Comparison of ENCODE assay signal across 16 cellular contexts in the genomic region with DNA sequence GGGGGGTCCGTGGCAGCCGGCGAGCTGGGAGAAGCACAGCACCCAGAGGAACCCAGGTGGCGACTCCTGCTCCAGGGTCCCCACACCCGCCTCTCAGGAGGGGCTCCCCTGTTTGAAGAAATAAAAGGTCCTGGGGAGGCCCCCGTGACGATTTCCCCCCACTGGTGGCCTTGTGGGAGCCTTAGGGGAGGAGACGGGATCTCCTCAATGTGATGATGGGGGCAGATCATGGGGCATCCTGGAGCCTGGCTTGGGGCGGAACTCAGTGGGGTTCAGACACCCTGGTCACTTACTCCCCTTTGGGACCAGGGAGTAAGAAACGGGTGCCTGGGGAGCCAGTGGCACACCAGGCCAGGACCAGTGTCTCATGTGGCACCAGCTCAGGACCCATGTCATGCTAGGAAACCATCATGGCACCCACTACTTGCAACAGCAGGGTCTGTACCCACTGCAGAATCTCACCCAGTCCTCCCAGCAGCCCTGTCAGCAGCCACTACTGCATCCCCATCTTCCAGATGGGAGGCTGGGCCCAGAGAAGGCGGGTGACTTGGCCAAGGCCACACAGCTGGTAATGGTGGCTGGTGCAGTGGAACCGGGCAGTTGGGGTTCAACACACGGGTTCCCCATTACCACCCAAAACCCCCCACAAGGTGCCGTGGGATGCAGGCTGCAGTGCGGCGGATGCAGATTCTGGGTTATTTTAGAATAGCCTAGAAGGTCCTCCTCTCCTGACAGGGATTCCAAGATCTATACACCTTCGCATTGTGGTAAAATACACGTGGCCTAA.
DNase-seq lines count a peak whose midpoint lies in the region; ATAC-seq and TF ChIP-seq lines count a peak whose summit lies in the region.
"Had no signal": no experiment of that assay in that cellular context is flagged by ENCODE, and none has a peak within 500 bp of the region (broad histone marks: within the 10 kb centered on the region; RNA-seq: fewer than 3 reads in every experiment).

No MANE protein-coding gene starts in this region.

- DNase-seq in SK-N-SH (peak; percentile 10), natural killer cell (no peak), osteoblast (ENCODE audit: insufficient read length, low spot score, missing footprints) (peak; percentile 54), NCI-H1417 treated with DMSO at 0.1 percent for 48 hours (lab: John Stamatoyannopoulos, UW) (no peak), DMS 273 treated with DMSO at 0.1 percent for 48 hours (lab: John Stamatoyannopoulos, UW) (no peak), stomach (no peak)
- DNase-seq in natural killer cell treated with Interleukin-12 subunit alpha and Interleukin-12 subunit beta and Interleukin-15 and Interleukin-18, amount 100 ng/mL, for 72 hours (ENCODE audit: low spot score): peak; percentile 54
- DNase-seq: CD8-positive, alpha-beta memory T cell; DMS53; GF-D8 had no signal

- H3K4me3 ChIP-seq in SK-N-SH (ENCODE audit: low read depth in 2 of 2, low read length in 1 of 2) (no peak overlapping the region), osteoblast (ENCODE audit: insufficient read depth, low read length) (no peak overlapping the region), stomach (no peak overlapping the region)
- H3K4me3 ChIP-seq: BLaER1, HAP-1 had no signal

- H3K9me3 Mint-ChIP-seq in natural killer cell treated with Interleukin-12 subunit alpha and Interleukin-12 subunit beta and Interleukin-15 and Interleukin-18, amount 100 ng/mL, for 72 hours: no peaks in the 10 kb centered on the region
- H3K9me3 Mint-ChIP-seq in natural killer cell: no peaks in the 10 kb centered on the region

- no peaks in the 10 kb centered on the region for H3K36me3 Mint-ChIP-seq in natural killer cell treated with Interleukin-12 subunit alpha and Interleukin-12 subunit beta and Interleukin-15 and Interleukin-18, amount 100 ng/mL, for 72 hours
- no peaks in the 10 kb centered on the region for H3K36me3 Mint-ChIP-seq in natural killer cell
- H3K36me3 Mint-ChIP-seq: CD8-positive, alpha-beta memory T cell had no signal

- H3K27me3 Mint-ChIP-seq in natural killer cell treated with Interleukin-12 subunit alpha and Interleukin-12 subunit beta and Interleukin-15 and Interleukin-18, amount 100 ng/mL, for 72 hours: peaks cover 0 to 7% of the 10 kb centered on the region in 2 donors
- H3K27me3 Mint-ChIP-seq in natural killer cell (ENCODE audit: low read depth in 2 of 2): peaks cover 0 to 5% of the 10 kb centered on the region in 2 donors

- H3K9ac ChIP-seq in SK-N-SH: no peak overlapping the region
- H3K9ac ChIP-seq: BLaER1 had no signal

- H3K4me1 Mint-ChIP-seq in natural killer cell treated with Interleukin-12 subunit alpha and Interleukin-12 subunit beta and Interleukin-15 and Interleukin-18, amount 100 ng/mL, for 72 hours (ENCODE audit: low read depth in 2 of 2): no peaks in the 10 kb centered on the region
- no peaks in the 10 kb centered on the region for H3K4me1 Mint-ChIP-seq in natural killer cell
- H3K4me1 Mint-ChIP-seq: CD8-positive, alpha-beta memory T cell had no signal

- intact Hi-C loops in natural killer cell (cut with micrococcal nuclease) (no loop called here), stomach (cut with DNase I; ENCODE audit: low total_unique reads) (no loop called here)

- CTCF ChIA-PET in SK-N-SH (lab: Yijun Ruan, JAX): interaction anchor here (1.8 kb wide), 1 partner anchor 18 kb away, joined by 6 read pairs; no protein-coding TSS in a partner anchor

- H3K9me2 ChIP-seq in SK-N-SH: no peaks in the 10 kb centered on the region

- 81% methylated on average over 8 of the region's 18 CpGs for WGBS in SK-N-SH (ENCODE audit: low lambda C conversion rate)
- WGBS in stomach, 5 donors: 93 to 97% (median 94%) methylated on average over 13 to 18 of the region's 18 CpGs

- no peaks in the 10 kb centered on the region for H3F3A ChIP-seq in SK-N-SH (replicated peaks; ENCODE audit: insufficient read depth)

- H4K20me1 ChIP-seq in SK-N-SH (ENCODE audit: insufficient read depth) (no peaks in the 10 kb centered on the region), osteoblast (ENCODE audit: insufficient read depth, low read length) (peaks cover 3% of the 10 kb centered on the region)
- H4K20me1 ChIP-seq: BLaER1 had no signal

- H3K27me3 ChIP-seq in SK-N-SH (ENCODE audit: insufficient read depth): no peaks in the 10 kb centered on the region
- H3K27me3 ChIP-seq in osteoblast (ENCODE audit: insufficient read depth, low read length): peaks cover 5% of the 10 kb centered on the region
- H3K27me3 ChIP-seq in stomach: peaks cover 0 to 7% (median 0%) of the 10 kb centered on the region in 3 donors
- H3K27me3 ChIP-seq: BLaER1 had no signal

- no peak for TF ChIP-seq POLR2A in stomach (IDR thresholded peaks at IDR 0.05)

- H3K4me3 Mint-ChIP-seq in natural killer cell treated with Interleukin-12 subunit alpha and Interleukin-12 subunit beta and Interleukin-15 and Interleukin-18, amount 100 ng/mL, for 72 hours: no peak overlapping the region
- no peak overlapping the region for H3K4me3 Mint-ChIP-seq in natural killer cell
- H3K4me3 Mint-ChIP-seq: CD8-positive, alpha-beta memory T cell had no signal

- no peak overlapping the region for H3K27ac Mint-ChIP-seq in natural killer cell treated with Interleukin-12 subunit alpha and Interleukin-12 subunit beta and Interleukin-15 and Interleukin-18, amount 100 ng/mL, for 72 hours
- H3K27ac Mint-ChIP-seq in natural killer cell: no peak overlapping the region
- H3K27ac Mint-ChIP-seq: CD8-positive, alpha-beta memory T cell had no signal

- TF ChIP-seq EP300 in SK-N-SH (IDR thresholded peaks at IDR 0.05; ENCODE audit: borderline replicate concordance in 1 of 2, low read depth in 1 of 2, low read length in 1 of 2) (no peak), stomach (IDR thresholded peaks at IDR 0.05) (no peak)

- POLR2A ChIA-PET in SK-N-SH (lab: Yijun Ruan, JAX): no interaction called here

- TF ChIP-seq CTCF in SK-N-SH (IDR thresholded peaks at IDR 0.05) (no peak), natural killer cell (IDR thresholded peaks at IDR 0.05) (no peak), osteoblast (IDR thresholded peaks at IDR 0.05; ENCODE audit: extremely low read depth, low read depth, low read length) (no peak), stomach (IDR thresholded peaks at IDR 0.05) (no peak)

- H3K36me3 ChIP-seq in SK-N-SH (replicated peaks in 1 of 2; ENCODE audit: control insufficient read depth in 1 of 2, insufficient read depth in 2 of 2, low read length in 1 of 2) (no peaks in the 10 kb centered on the region), osteoblast (ENCODE audit: insufficient read depth, low read length) (no peaks in the 10 kb centered on the region), stomach (no peaks in the 10 kb centered on the region)
- H3K36me3 ChIP-seq: BLaER1, HAP-1 had no signal

- no peaks in the 10 kb centered on the region for H3K79me2 ChIP-seq in SK-N-SH (ENCODE audit: insufficient read depth)
- H3K79me2 ChIP-seq in osteoblast (ENCODE audit: insufficient read depth, low read length): no peaks in the 10 kb centered on the region

- H3K9me3 ChIP-seq in SK-N-SH (no peaks in the 10 kb centered on the region), osteoblast (ENCODE audit: low read depth, low read length) (no peaks in the 10 kb centered on the region), stomach (no peaks in the 10 kb centered on the region)
- H3K9me3 ChIP-seq: Caco-2, HAP-1 had no signal

- no peak overlapping the region for H2AFZ ChIP-seq in SK-N-SH (ENCODE audit: low read depth)
- no peak overlapping the region for H2AFZ ChIP-seq in osteoblast (ENCODE audit: low read length)

- peaks cover 0 to 43% of the 10 kb centered on the region in 2 experiments; a peak in 1 of 4 replicates for H3K4me1 ChIP-seq in SK-N-SH (ENCODE audit: control insufficient read depth in 1 of 2, insufficient read depth in 2 of 2, low read depth in 1 of 2, low read length in 1 of 2)
- H3K4me1 ChIP-seq in osteoblast (ENCODE audit: insufficient read depth, low read length): no peaks in the 10 kb centered on the region
- H3K4me1 ChIP-seq in stomach: no peaks in the 10 kb centered on the region
- H3K4me1 ChIP-seq: Caco-2, HAP-1 had no signal

- TF ChIP-seq RAD21 in SK-N-SH (IDR thresholded peaks at IDR 0.05; ENCODE audit: low read length): no peak

- H3K27ac ChIP-seq in SK-N-SH (ENCODE audit: low read depth in 2 of 2, low read length in 1 of 2) (no peak overlapping the region), osteoblast (ENCODE audit: low read depth, low read length) (no peak overlapping the region), stomach (no peak overlapping the region)
- H3K27ac ChIP-seq: 22Rv1, BLaER1, HL-60 had no signal

- ATAC-seq in SK-N-SH treated with all-trans-retinoic acid at 6 μM for 48 hours: no peak
- ATAC-seq in natural killer cell treated with Interleukin-12 subunit alpha and Interleukin-12 subunit beta and Interleukin-15 and Interleukin-18, amount 100 ng/mL, for 72 hours: no peak
- no peak for ATAC-seq in natural killer cell

- H3K4me2 ChIP-seq in SK-N-SH: no peak overlapping the region
- no peak overlapping the region for H3K4me2 ChIP-seq in osteoblast (ENCODE audit: insufficient read depth, low read length)
- H3K4me2 ChIP-seq: BLaER1 had no signal

TF ChIP-seq in SK-N-SH, 30 proteins besides CTCF, POLR2A, EP300 and RAD21 (continues in another document):
- TF ChIP-seq YY1 (IDR thresholded peaks at IDR 0.05; ENCODE audit: low read depth) (no peak), FOXM1 (IDR thresholded peaks at IDR 0.05; ENCODE audit: low read depth) (no peak), CHD2 (IDR thresholded peaks at IDR 0.05; ENCODE audit: low read length, partially characterized antibody) (no peak), POLR2AphosphoS5 (IDR thresholded peaks at IDR 0.05; ENCODE audit: low read depth, low read length) (no peak), TAF1 (IDR thresholded peaks at IDR 0.05; ENCODE audit: borderline replicate concordance, low read depth, low read length) (no peak), NRF1 (IDR thresholded peaks at IDR 0.05; ENCODE audit: low read depth, low read length) (no peak)
- TF ChIP-seq, protein P1, sequence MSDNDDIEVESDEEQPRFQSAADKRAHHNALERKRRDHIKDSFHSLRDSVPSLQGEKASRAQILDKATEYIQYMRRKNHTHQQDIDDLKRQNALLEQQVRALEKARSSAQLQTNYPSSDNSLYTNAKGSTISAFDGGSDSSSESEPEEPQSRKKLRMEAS (IDR thresholded peaks at IDR 0.05; ENCODE audit: low read depth): no peak

Comparison
In these comparisons a context has a peak if more than half of its experiments do, and no peak if none do; other contexts are left out.
1. DNase-seq: peak in SK-N-SH (single experiment), natural killer cell treated with Interleukin-12 subunit alpha and Interleukin-12 subunit beta and Interleukin-15 and Interleukin-18, amount 100 ng/mL, for 72 hours (single experiment) and osteoblast (single experiment); none in natural killer cell (single experiment), NCI-H1417 treated with DMSO at 0.1 percent for 48 hours (single experiment), DMS 273 treated with DMSO at 0.1 percent for 48 hours (single experiment) and stomach (single experiment).